8 cellular contexts compared by ENCODE assay signal in genomic region chr3:101381809-101382208, GRCh38.
A peak's percentile ranks its signal among the peaks of the same experiment; 100 is the strongest.
DNase-seq lines count a peak whose midpoint lies in the region; ATAC-seq and TF ChIP-seq lines count a peak whose summit lies in the region.

No MANE protein-coding gene starts in this region.

- H3K36me3 ChIP-seq in MM.1S (replicated peaks; ENCODE audit: insufficient read depth, low read length), result no peaks in the 10 kb centered on the region
- H3K36me3 ChIP-seq in spleen, result peaks cover 0 to 13% (median 0%) of the 10 kb centered on the region in 6 donors

- H3K9me3 ChIP-seq in MM.1S (replicated peaks; ENCODE audit: insufficient read depth, low read length) (no peaks in the 10 kb centered on the region), spleen (peaks cover 0 to 5% (median 0%) of the 10 kb centered on the region in 8 donors)

- DNase-seq in GDM1 (lab: John Stamatoyannopoulos, UW), result peak; percentile 3
- peak; percentile 53 for DNase-seq in MM.1S
- DNase-seq in SW 1271 (lab: John Stamatoyannopoulos, UW), result peak; percentile 18 to 61
- peak; percentile 29 for DNase-seq in foreskin melanocyte
- DNase-seq in spleen, result no peak
- DNase-seq in stimulated activated CD4-positive, alpha-beta T cell treated with anti-CD3 and anti-CD28 coated beads, Interleukin-4, amount 100 ng/mL, for 4 hours, result no peak
- no peak for DNase-seq in caudate nucleus (lab: John Stamatoyannopoulos, UW)

- peak; percentile 55 for TF ChIP-seq CTCF in MM.1S (IDR thresholded peaks at IDR 0.05; ENCODE audit: low read length)
- peak in 8 of 11 experiments; percentile 10 to 55 (median 46) for TF ChIP-seq CTCF in spleen (IDR thresholded peaks at IDR 0.05 in 8 of 11, conservative IDR thresholded peaks at IDR 0.05 in 3 of 11)

- no peak overlapping the region for H2AFZ ChIP-seq in MM.1S (ENCODE audit: low read length)

- peaks cover 5% of the 10 kb centered on the region; the same call in 1 of the 2 replicates for H4K20me1 ChIP-seq in MM.1S (ENCODE audit: insufficient read depth, low read length)

- H3K9me2 ChIP-seq in MM.1S (replicated peaks; ENCODE audit: insufficient read depth, low read length), result no peaks in the 10 kb centered on the region

- H3F3A ChIP-seq in MM.1S (ENCODE audit: insufficient read depth, low read length), result peaks cover 25% of the 10 kb centered on the region

- ATAC-seq in GM18909 (IDR thresholded peaks at IDR 0.05; ENCODE audit: poor library complexity, unreplicated experiment), result no peak

- no peak for TF ChIP-seq POLR2A in spleen (IDR thresholded peaks at IDR 0.05)

- H3K4me2 ChIP-seq in MM.1S (ENCODE audit: low read depth, low read length), result no peak overlapping the region

- H3K27me3 ChIP-seq in MM.1S (replicated peaks; ENCODE audit: insufficient read depth, low read length) (no peaks in the 10 kb centered on the region; the same call in 1 of the 2 replicates), spleen (replicated peaks in 1 of 7) (no peaks in the 10 kb centered on the region)

- H3K4me1 ChIP-seq in MM.1S (ENCODE audit: low read length) (peaks cover 38% of the 10 kb centered on the region), spleen (peaks cover 6 to 73% (median 34%) of the 10 kb centered on the region in 6 donors)

- H3K27ac ChIP-seq in MM.1S (ENCODE audit: low read length), result no peak overlapping the region
- H3K27ac ChIP-seq in spleen, result no peak overlapping the region
- H3K27ac ChIP-seq in caudate nucleus (ENCODE audit: low read depth, low read length), result no peak overlapping the region

- no peak overlapping the region for H3K4me3 ChIP-seq in MM.1S (ENCODE audit: low read length)
- no peak overlapping the region for H3K4me3 ChIP-seq in spleen

- no peak overlapping the region for H3K9ac ChIP-seq in MM.1S (ENCODE audit: low read length)

- intact Hi-C loops in spleen (cut with DNase I; ENCODE audit: low total_unique reads), result no loop called here

- H3K79me2 ChIP-seq in MM.1S (ENCODE audit: low read length), result peaks cover 7% of the 10 kb centered on the region; the same call in 1 of the 2 replicates

Comparison
In these comparisons a context has a peak if more than half of its experiments do, and no peak if none do; other contexts are left out.
1. DNase-seq: peak in GDM1 (single experiment), MM.1S (single experiment), SW 1271 (2 of 2) and foreskin melanocyte (single experiment); none in spleen (single experiment), stimulated activated CD4-positive, alpha-beta T cell treated with anti-CD3 and anti-CD28 coated beads, Interleukin-4, amount 100 ng/mL, for 4 hours (0 of 2) and caudate nucleus (0 of 61).